ENCODE assay signal across 1 cellular context in genomic region chr13:97257228-97257755, GRCh38.
TF ChIP-seq lines count a peak whose summit lies in the region.

No MANE protein-coding gene starts in this region.

TF ChIP-seq in HepG2, 621 proteins besides CTCF, POLR2A, EP300 and RAD21 (continued from another document and continues in another):
- TF ChIP-seq REST (IDR thresholded peaks at IDR 0.05; ENCODE audit: borderline replicate concordance in 1 of 2, low read depth in 1 of 2, low read length in 2 of 2) (0 out of 4 replicates have a peak, but pooled peaks of 1 of the 2 experiments have one; percentile 3), THAP11 (CRISPR knock-in tag; IDR thresholded peaks at IDR 0.05) (peak; percentile 5; the same call in 1 of the 2 replicates), MBD4 (IDR thresholded peaks at IDR 0.05; ENCODE audit: borderline replicate concordance, low read length) (0 out of 2 replicates have a peak, but pooled peaks have one; percentile 25), ATF3 (CRISPR knock-in tag; IDR thresholded peaks at IDR 0.05) (no peak), SAP130 (CRISPR knock-in tag; IDR thresholded peaks at IDR 0.05; ENCODE audit: low read depth) (no peak), CEBPB (IDR thresholded peaks at IDR 0.05; ENCODE audit: borderline replicate concordance, low read depth, low read length) (peak; percentile 48; the same call in 1 of the 2 replicates), KAT7 (CRISPR knock-in tag; IDR thresholded peaks at IDR 0.05; ENCODE audit: borderline replicate concordance) (0 out of 2 replicates have a peak, but pooled peaks have one; percentile 14), TBP (CRISPR knock-in tag; IDR thresholded peaks at IDR 0.05) (no peak), ATM (IDR thresholded peaks at IDR 0.05; ENCODE audit: borderline replicate concordance) (no peak), TEF (CRISPR knock-in tag; IDR thresholded peaks at IDR 0.05) (peak; percentile 69; the same call in 1 of the 2 replicates), SOX13 (IDR thresholded peaks at IDR 0.05) (no peak), SOX13 (CRISPR knock-in tag; conservative IDR thresholded peaks at IDR 0.05 in 1 of 2, IDR thresholded peaks at IDR 0.05 in 1 of 2) (0 out of 4 replicates have a peak, but pooled peaks have one; percentile 36 to 43), HNF4A (CRISPR knock-in tag; IDR thresholded peaks at IDR 0.05) (peak; percentile 68), FOXM1 (CRISPR knock-in tag; IDR thresholded peaks at IDR 0.05) (no peak), MAFK (conservative IDR thresholded peaks at IDR 0.05 in 1 of 2, IDR thresholded peaks at IDR 0.05 in 1 of 2; ENCODE audit: low read length in 2 of 2) (0 out of 4 replicates have a peak, but pooled peaks of 1 of the 2 experiments have one; percentile 5), FOSL2 (CRISPR knock-in tag; IDR thresholded peaks at IDR 0.05) (peak; percentile 59; the same call in 1 of the 2 replicates), FOXA1 (IDR thresholded peaks at IDR 0.05) (no peak), FOXA1 (CRISPR knock-in tag; IDR thresholded peaks at IDR 0.05) (peak; percentile 84), ZNF772 (CRISPR knock-in tag; IDR thresholded peaks at IDR 0.05) (0 out of 2 replicates have a peak, but pooled peaks have one; percentile 6), IRF2 (CRISPR knock-in tag; IDR thresholded peaks at IDR 0.05) (peak; percentile 11; the same call in 1 of the 2 replicates), LCORL (IDR thresholded peaks at IDR 0.05) (no peak), LCORL (CRISPR knock-in tag; IDR thresholded peaks at IDR 0.05) (peak; percentile 57; the same call in 1 of the 2 replicates), ELF3 (CRISPR knock-in tag; IDR thresholded peaks at IDR 0.05) (peak; percentile 76), ETV5 (CRISPR knock-in tag; IDR thresholded peaks at IDR 0.05; ENCODE audit: borderline replicate concordance) (peak; percentile 61; the same call in 1 of the 2 replicates), PITX1 (CRISPR knock-in tag; IDR thresholded peaks at IDR 0.05) (no peak), ARID5B (CRISPR knock-in tag; IDR thresholded peaks at IDR 0.05) (peak; percentile 64), MLXIP (CRISPR knock-in tag; IDR thresholded peaks at IDR 0.05; ENCODE audit: borderline replicate concordance) (no peak), PHF20 (CRISPR knock-in tag; IDR thresholded peaks at IDR 0.05) (no peak), ZFP62 (CRISPR knock-in tag; IDR thresholded peaks at IDR 0.05) (no peak), PCBP2 (optimal IDR thresholded peaks at IDR 0.05; ENCODE audit: low read depth, low read length, poor library complexity, severe bottlenecking) (no peak), ZNF557 (CRISPR knock-in tag; IDR thresholded peaks at IDR 0.05) (0 out of 2 replicates have a peak, but pooled peaks have one; percentile 49), HDAC2 (CRISPR knock-in tag; IDR thresholded peaks at IDR 0.05) (peak; percentile 26; the same call in 1 of the 2 replicates), ZNF768 (CRISPR knock-in tag; IDR thresholded peaks at IDR 0.05) (no peak), TCF7 (IDR thresholded peaks at IDR 0.05; ENCODE audit: low read depth) (peak; percentile 40; the same call in 1 of the 2 replicates)
- TF ChIP-seq, protein P1, sequence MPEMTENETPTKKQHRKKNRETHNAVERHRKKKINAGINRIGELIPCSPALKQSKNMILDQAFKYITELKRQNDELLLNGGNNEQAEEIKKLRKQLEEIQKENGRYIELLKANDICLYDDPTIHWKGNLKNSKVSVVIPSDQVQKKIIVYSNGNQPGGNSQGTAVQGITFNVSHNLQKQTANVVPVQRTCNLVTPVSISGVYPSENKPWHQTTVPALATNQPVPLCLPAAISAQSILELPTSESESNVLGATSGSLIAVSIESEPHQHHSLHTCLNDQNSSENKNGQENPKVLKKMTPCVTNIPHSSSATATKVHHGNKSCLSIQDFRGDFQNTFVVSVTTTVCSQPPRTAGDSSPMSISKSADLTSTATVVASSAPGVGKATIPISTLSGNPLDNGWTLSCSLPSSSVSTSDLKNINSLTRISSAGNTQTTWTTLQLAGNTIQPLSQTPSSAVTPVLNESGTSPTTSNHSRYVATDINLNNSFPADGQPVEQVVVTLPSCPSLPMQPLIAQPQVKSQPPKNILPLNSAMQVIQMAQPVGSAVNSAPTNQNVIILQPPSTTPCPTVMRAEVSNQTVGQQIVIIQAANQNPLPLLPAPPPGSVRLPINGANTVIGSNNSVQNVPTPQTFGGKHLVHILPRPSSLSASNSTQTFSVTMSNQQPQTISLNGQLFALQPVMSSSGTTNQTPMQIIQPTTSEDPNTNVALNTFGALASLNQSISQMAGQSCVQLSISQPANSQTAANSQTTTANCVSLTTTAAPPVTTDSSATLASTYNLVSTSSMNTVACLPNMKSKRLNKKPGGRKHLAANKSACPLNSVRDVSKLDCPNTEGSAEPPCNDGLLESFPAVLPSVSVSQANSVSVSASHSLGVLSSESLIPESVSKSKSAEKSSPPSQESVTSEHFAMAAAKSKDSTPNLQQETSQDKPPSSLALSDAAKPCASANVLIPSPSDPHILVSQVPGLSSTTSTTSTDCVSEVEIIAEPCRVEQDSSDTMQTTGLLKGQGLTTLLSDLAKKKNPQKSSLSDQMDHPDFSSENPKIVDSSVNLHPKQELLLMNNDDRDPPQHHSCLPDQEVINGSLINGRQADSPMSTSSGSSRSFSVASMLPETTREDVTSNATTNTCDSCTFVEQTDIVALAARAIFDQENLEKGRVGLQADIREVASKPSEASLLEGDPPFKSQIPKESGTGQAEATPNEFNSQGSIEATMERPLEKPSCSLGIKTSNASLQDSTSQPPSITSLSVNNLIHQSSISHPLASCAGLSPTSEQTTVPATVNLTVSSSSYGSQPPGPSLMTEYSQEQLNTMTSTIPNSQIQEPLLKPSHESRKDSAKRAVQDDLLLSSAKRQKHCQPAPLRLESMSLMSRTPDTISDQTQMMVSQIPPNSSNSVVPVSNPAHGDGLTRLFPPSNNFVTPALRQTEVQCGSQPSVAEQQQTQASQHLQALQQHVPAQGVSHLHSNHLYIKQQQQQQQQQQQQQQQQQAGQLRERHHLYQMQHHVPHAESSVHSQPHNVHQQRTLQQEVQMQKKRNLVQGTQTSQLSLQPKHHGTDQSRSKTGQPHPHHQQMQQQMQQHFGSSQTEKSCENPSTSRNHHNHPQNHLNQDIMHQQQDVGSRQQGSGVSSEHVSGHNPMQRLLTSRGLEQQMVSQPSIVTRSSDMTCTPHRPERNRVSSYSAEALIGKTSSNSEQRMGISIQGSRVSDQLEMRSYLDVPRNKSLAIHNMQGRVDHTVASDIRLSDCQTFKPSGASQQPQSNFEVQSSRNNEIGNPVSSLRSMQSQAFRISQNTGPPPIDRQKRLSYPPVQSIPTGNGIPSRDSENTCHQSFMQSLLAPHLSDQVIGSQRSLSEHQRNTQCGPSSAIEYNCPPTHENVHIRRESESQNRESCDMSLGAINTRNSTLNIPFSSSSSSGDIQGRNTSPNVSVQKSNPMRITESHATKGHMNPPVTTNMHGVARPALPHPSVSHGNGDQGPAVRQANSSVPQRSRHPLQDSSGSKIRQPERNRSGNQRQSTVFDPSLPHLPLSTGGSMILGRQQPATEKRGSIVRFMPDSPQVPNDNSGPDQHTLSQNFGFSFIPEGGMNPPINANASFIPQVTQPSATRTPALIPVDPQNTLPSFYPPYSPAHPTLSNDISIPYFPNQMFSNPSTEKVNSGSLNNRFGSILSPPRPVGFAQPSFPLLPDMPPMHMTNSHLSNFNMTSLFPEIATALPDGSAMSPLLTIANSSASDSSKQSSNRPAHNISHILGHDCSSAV (CRISPR knock-in tag; IDR thresholded peaks at IDR 0.05; ENCODE audit: borderline replicate concordance): no peak
- TF ChIP-seq, protein P2, sequence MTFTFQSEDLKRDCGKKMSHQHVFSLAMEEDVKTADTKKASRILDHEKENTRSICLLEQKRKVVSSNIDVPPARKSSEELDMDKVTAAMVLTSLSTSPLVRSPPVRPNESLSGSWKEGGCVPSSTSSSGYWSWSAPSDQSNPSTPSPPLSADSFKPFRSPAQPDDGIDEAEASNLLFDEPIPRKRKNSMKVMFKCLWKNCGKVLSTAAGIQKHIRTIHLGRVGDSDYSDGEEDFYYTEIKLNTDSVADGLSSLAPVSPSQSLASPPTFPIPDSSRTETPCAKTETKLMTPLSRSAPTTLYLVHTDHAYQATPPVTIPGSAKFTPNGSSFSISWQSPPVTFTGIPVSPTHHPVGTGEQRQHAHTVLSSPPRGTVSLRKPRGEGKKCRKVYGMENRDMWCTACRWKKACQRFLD (CRISPR knock-in tag; IDR thresholded peaks at IDR 0.05; ENCODE audit: borderline replicate concordance): no peak
